Comparison of ENCODE assay signal across 8 cellular contexts in genomic region chr5:74766887-74767578, GRCh38. TPM values are rescaled to one million over a fixed set of nuclear protein-coding genes. Genes with fewer than 3 reads are reported as not detected.
DNase-seq lines count a peak whose midpoint lies in the region; TF ChIP-seq lines count a peak whose summit lies in the region.

Gene GFM2, minus strand, starts transcription at chr5:74767117. Its CDS starts 3,375 bp downstream, at chr5:74763742.
Gene NSA2, plus strand, starts transcription at chr5:74767249. Its CDS starts 112 bp downstream, at chr5:74767361.

- no peaks in the 10 kb centered on the region for H4K20me1 ChIP-seq in MM.1S (ENCODE audit: insufficient read depth, low read length)

- no peaks in the 10 kb centered on the region for H3K27me3 Mint-ChIP-seq in neural crest cell (ENCODE audit: low read depth)

- H3K27me3 ChIP-seq in HAP-1 (ENCODE audit: low read depth) (no peaks in the 10 kb centered on the region), MM.1S (replicated peaks; ENCODE audit: insufficient read depth, low read length) (no peaks in the 10 kb centered on the region), stomach smooth muscle (ENCODE audit: control insufficient read depth in 1 of 2, insufficient read depth in 2 of 2, low read length in 2 of 2) (no peaks in the 10 kb centered on the region)

- H3F3A ChIP-seq in MM.1S (ENCODE audit: insufficient read depth, low read length): peaks cover under 1% of the 10 kb centered on the region; the same call in 1 of the 2 replicates

- in situ Hi-C loops in HAP-1 (cut with MboI; ENCODE audit: low sequenced_read_pairs): loop anchor here (10.0 kb wide), 1 partner anchor 148 kb away; no protein-coding TSS in a partner anchor

- peak within 1 kb of the TSS; percentile 98 for H2AFZ ChIP-seq in MM.1S (ENCODE audit: low read length)

- no peaks in the 10 kb centered on the region for H3K9me3 Mint-ChIP-seq in neural crest cell

- H3K36me3 ChIP-seq in ES-I3 (ENCODE audit: insufficient read depth, low read length) (peaks cover 7% of the 10 kb centered on the region), HAP-1 (replicated peaks) (peaks cover 43% of the 10 kb centered on the region), MM.1S (replicated peaks; ENCODE audit: insufficient read depth, low read length) (no peaks in the 10 kb centered on the region; the same call in 1 of the 2 replicates), stomach smooth muscle (ENCODE audit: control insufficient read depth in 2 of 2, insufficient read depth in 2 of 2, low read length in 2 of 2) (peaks cover 9 to 15% of the 10 kb centered on the region in 2 donors)

- H3K9me2 ChIP-seq in MM.1S (replicated peaks; ENCODE audit: insufficient read depth, low read length): no peaks in the 10 kb centered on the region

- TF ChIP-seq CTCF in MM.1S (IDR thresholded peaks at IDR 0.05; ENCODE audit: low read length) (no peak), fibroblast of villous mesenchyme (IDR thresholded peaks at IDR 0.05; ENCODE audit: insufficient read depth, low read depth, low read length) (no peak), neural crest cell (conservative IDR thresholded peaks at IDR 0.05) (no peak)

- peaks cover 29% of the 10 kb centered on the region for H3K4me1 Mint-ChIP-seq in neural crest cell

- H3K9me3 ChIP-seq in ES-I3 (ENCODE audit: control insufficient read depth, insufficient read depth, low read length) (no peaks in the 10 kb centered on the region), HAP-1 (no peaks in the 10 kb centered on the region), MM.1S (replicated peaks; ENCODE audit: insufficient read depth, low read length) (no peaks in the 10 kb centered on the region), stomach smooth muscle (ENCODE audit: control insufficient read depth in 2 of 2, low read length in 2 of 2) (no peaks in the 10 kb centered on the region)

- H3K79me2 ChIP-seq in MM.1S (ENCODE audit: low read length): peaks cover 55% of the 10 kb centered on the region

- H3K27ac Mint-ChIP-seq in neural crest cell (ENCODE audit: unreplicated experiment): peak within 1 kb of the TSS; percentile 97

- H3K36me3 Mint-ChIP-seq in neural crest cell (ENCODE audit: low read depth): peaks cover 11% of the 10 kb centered on the region

- peak within 1 kb of the TSS; percentile 91 for H3K9ac ChIP-seq in ES-I3 (ENCODE audit: low read depth, low read length)
- peak within 1 kb of the TSS; percentile 63 for H3K9ac ChIP-seq in MM.1S (ENCODE audit: low read length)
- peak within 1 kb of the TSS; percentile 90 to 92 for H3K9ac ChIP-seq in stomach smooth muscle (ENCODE audit: low read length in 2 of 2)

- H3K27ac ChIP-seq in MM.1S (ENCODE audit: low read length) (peak within 1 kb of the TSS; percentile 50; the same call in 1 of the 2 replicates), stomach smooth muscle (ENCODE audit: low read length) (peak within 1 kb of the TSS; percentile 77)

- peak; percentile 74 to 93 for DNase-seq in HAP-1 (ENCODE audit: low spot score in 2 of 2)
- peak; percentile 93 for DNase-seq in MM.1S
- DNase-seq in SIG-M5 (lab: John Stamatoyannopoulos, UW): peak; percentile 70
- peak; percentile 92 for DNase-seq in activated gamma-delta T cell treated with Interleukin-2 at 50 U/mL for 16 hours
- DNase-seq in fibroblast of villous mesenchyme (ENCODE audit: low read depth): peak; percentile 96
- DNase-seq in neural crest cell (ENCODE audit: low read depth, low spot score): peak; percentile 89

- peak within 1 kb of the TSS; percentile 100 for H3K4me3 Mint-ChIP-seq in neural crest cell

- H3K4me1 ChIP-seq in ES-I3 (ENCODE audit: insufficient read depth, low read length): no peaks in the 10 kb centered on the region
- peaks cover 17% of the 10 kb centered on the region for H3K4me1 ChIP-seq in HAP-1
- peaks cover 12% of the 10 kb centered on the region for H3K4me1 ChIP-seq in MM.1S (ENCODE audit: low read length)
- H3K4me1 ChIP-seq in stomach smooth muscle (ENCODE audit: control insufficient read depth, insufficient read depth, low read length): peaks cover 22% of the 10 kb centered on the region

- peak within 1 kb of the TSS; percentile 82 for H3K4me2 ChIP-seq in MM.1S (ENCODE audit: low read depth, low read length)

- H3K4me3 ChIP-seq in HAP-1 (peak within 1 kb of the TSS; percentile 85), MM.1S (ENCODE audit: low read length) (peak within 1 kb of the TSS; percentile 81), fibroblast of villous mesenchyme (ENCODE audit: low read depth, low read length) (peak within 1 kb of the TSS; percentile 100), stomach smooth muscle (ENCODE audit: low read length in 2 of 2) (peak within 1 kb of the TSS; percentile 97 to 100)

RNA-seq across cellular contexts. Expression of gene GFM2, which starts in this region (rescaled TPM):
- total RNA-seq in fibroblast of villous mesenchyme: 30.6 and 53.5 TPM in 2 replicates
- 29.8 and 29.9 TPM in 2 replicates for total RNA-seq in neural crest cell

RNA-seq across cellular contexts. Expression of gene NSA2, which starts in this region (rescaled TPM):
- total RNA-seq in fibroblast of villous mesenchyme: 66.1 and 74.4 TPM in 2 replicates
- 77.1 and 80.2 TPM in 2 replicates for total RNA-seq in neural crest cell

Comparison
In these comparisons a context has a peak if more than half of its experiments do, and no peak if none do; other contexts are left out.
1. Peak in every context shown above with its lines: DNase-seq, H3K4me3 ChIP-seq and H3K27ac ChIP-seq.